9 cellular contexts compared by ENCODE assay signal in genomic region chr1:202615501-202616354, GRCh38.
DNase-seq lines count a peak whose midpoint lies in the region; ATAC-seq and TF ChIP-seq lines count a peak whose summit lies in the region.
"Had no signal": no experiment of that assay in that cellular context is flagged by ENCODE, and none has a peak within 500 bp of the region (broad histone marks: within the 10 kb centered on the region; RNA-seq: fewer than 3 reads in every experiment).

No MANE protein-coding gene starts in this region.

- no peaks in the 10 kb centered on the region for H3K9me3 Mint-ChIP-seq in progenitor cell of endocrine pancreas (ENCODE audit: low read depth)
- H3K9me3 Mint-ChIP-seq: T-helper 1 cell treated with Interleukin-12 subunit alpha and Interleukin-12 subunit beta and Interleukin-4 antibody, amounts not matched to agents 30 μg/mL and 1 μg/mL, for 36 hours had no signal

- peak overlapping the region; percentile 68 for H3K27ac ChIP-seq in neutrophil

- no peak overlapping the region for H3K27ac Mint-ChIP-seq in progenitor cell of endocrine pancreas
- H3K27ac Mint-ChIP-seq: T-helper 1 cell treated with Interleukin-12 subunit alpha and Interleukin-12 subunit beta and Interleukin-4 antibody, amounts not matched to agents 30 μg/mL and 1 μg/mL, for 36 hours had no signal

- no peak overlapping the region for H3K4me3 Mint-ChIP-seq in progenitor cell of endocrine pancreas (ENCODE audit: low read depth)
- H3K4me3 Mint-ChIP-seq: T-helper 1 cell treated with Interleukin-12 subunit alpha and Interleukin-12 subunit beta and Interleukin-4 antibody, amounts not matched to agents 30 μg/mL and 1 μg/mL, for 36 hours had no signal

- H3K4me1 ChIP-seq in neutrophil (ENCODE audit: control insufficient read depth in 1 of 2, insufficient read depth in 1 of 2, low read depth in 1 of 2, low read length in 1 of 2), result peaks cover 31 to 62% of the 10 kb centered on the region in 2 experiments

- H3K4me1 Mint-ChIP-seq in progenitor cell of endocrine pancreas (ENCODE audit: low read depth), result peaks cover 12% of the 10 kb centered on the region

- peaks cover 1% of the 10 kb centered on the region for H3K36me3 Mint-ChIP-seq in progenitor cell of endocrine pancreas (ENCODE audit: insufficient read depth)

- ATAC-seq in GM18508 (IDR thresholded peaks at IDR 0.05; ENCODE audit: insufficient read depth, unreplicated experiment) (peak; percentile 57), HG02571 (IDR thresholded peaks at IDR 0.05; ENCODE audit: unreplicated experiment) (peak; percentile 49)

- peaks cover 24% of the 10 kb centered on the region for H3K27me3 ChIP-seq in neutrophil

- H3K36me3 ChIP-seq in neutrophil, result no peaks in the 10 kb centered on the region

- H3K4me3 ChIP-seq in choroid plexus epithelial cell (ENCODE audit: low read depth, low read length) (no peak overlapping the region), neutrophil (ENCODE audit: low read depth in 1 of 2, low read length in 1 of 2) (peak overlapping the region in 1 of 2 experiments; percentile 43)

- H3K27me3 Mint-ChIP-seq in progenitor cell of endocrine pancreas, result peaks cover 3% of the 10 kb centered on the region

- no peaks in the 10 kb centered on the region for H3K9me3 ChIP-seq in neutrophil

- peak; percentile 99 for DNase-seq in MV-4-11 (lab: John Stamatoyannopoulos, UW)
- peak; percentile 59 for DNase-seq in choroid plexus epithelial cell (ENCODE audit: low read depth)
- no peak for DNase-seq in NCI-H510A (lab: John Stamatoyannopoulos, UW)
- DNase-seq in NCI-H524 (lab: John Stamatoyannopoulos, UW), result no peak
- DNase-seq in progenitor cell of endocrine pancreas (ENCODE audit: low spot score, unreplicated experiment), result no peak

- TF ChIP-seq CTCF in choroid plexus epithelial cell (conservative IDR thresholded peaks at IDR 0.05; ENCODE audit: low read depth, low read length) (no peak), neutrophil (IDR thresholded peaks at IDR 0.05) (no peak), progenitor cell of endocrine pancreas (IDR thresholded peaks at IDR 0.05; ENCODE audit: unreplicated experiment) (no peak)

Comparison
In these comparisons a context has a peak if more than half of its experiments do, and no peak if none do; other contexts are left out.
1. DNase-seq: peak in MV-4-11 (single experiment) and choroid plexus epithelial cell (single experiment); none in NCI-H510A (single experiment), NCI-H524 (0 of 2) and progenitor cell of endocrine pancreas (single experiment).